In genomic region chr10:18104223-18104872, GRCh38 we compare ENCODE assay signal across 8 cellular contexts. TPM values are rescaled to one million over a fixed set of nuclear protein-coding genes. Genes with fewer than 3 reads are reported as not detected.
DNase-seq lines count a peak whose midpoint lies in the region; ATAC-seq, FAIRE-seq and TF ChIP-seq lines count a peak whose summit lies in the region.

No MANE protein-coding gene starts in this region.

- CTCF ChIA-PET in AG04450 (lab: Charles Lee): interaction anchor here (1.0 to 3.1 kb wide), 16 partner anchors 12 to 257 kb away, joined by 3 to 18 read pairs (median 6); no protein-coding TSS in a partner anchor

- intact Hi-C loops in prostate gland (cut with DNase I): no loop called here

- peak; percentile 71 for FAIRE-seq in GM12891 (lab: Jason Lieb, UNC)

- 70% methylated on average over 10 of the region's 10 CpGs for WGBS in prostate gland

- no peaks in the 10 kb centered on the region for H3K36me3 Mint-ChIP-seq in glutamatergic neuron (ENCODE audit: unreplicated experiment)

- DNase-seq in AG04450 (ENCODE audit: low read depth, low spot score) (no peak), GM12891 (ENCODE audit: insufficient read length, low spot score) (no peak), NOMO-1 (lab: John Stamatoyannopoulos, UW; ENCODE audit: unreplicated experiment in 2 of 2) (peak; percentile 16 to 38), glutamatergic neuron (peak; percentile 74), prostate gland (ENCODE audit: low spot score) (no peak), putamen (ENCODE audit: low spot score) (no peak)
- peak; percentile 2 for DNase-seq in activated T-helper 9 cell treated with anti-CD3 and anti-CD28 coated beads, Interleukin-2, amount 50 U/mL, for 16 hours (ENCODE audit: low read depth)

- POLR2A ChIA-PET in AG04450 (lab: Yijun Ruan, JAX): no interaction called here

- no peaks in the 10 kb centered on the region for H3K36me3 ChIP-seq in prostate gland

- H3K27ac Mint-ChIP-seq in glutamatergic neuron (ENCODE audit: unreplicated experiment): no peak overlapping the region

- H3K9me3 Mint-ChIP-seq in glutamatergic neuron (ENCODE audit: unreplicated experiment): no peaks in the 10 kb centered on the region

- H3K4me3 Mint-ChIP-seq in glutamatergic neuron (ENCODE audit: unreplicated experiment): no peak overlapping the region

- H3K4me3 ChIP-seq in AG04450 (ENCODE audit: low read depth, low read length) (no peak overlapping the region), prostate gland (no peak overlapping the region)

- TF ChIP-seq POLR2A in GM12891 (IDR thresholded peaks at IDR 0.05; ENCODE audit: low read depth, low read length) (no peak), prostate gland (IDR thresholded peaks at IDR 0.05) (no peak)

- no peaks in the 10 kb centered on the region for H3K4me1 Mint-ChIP-seq in glutamatergic neuron (ENCODE audit: low read depth, unreplicated experiment)

- ATAC-seq in HG03025 (IDR thresholded peaks at IDR 0.05; ENCODE audit: low FRiP score, unreplicated experiment): no peak

- no peaks in the 10 kb centered on the region for H3K4me1 ChIP-seq in prostate gland (replicated peaks)

- H3K27me3 ChIP-seq in AG04450 (ENCODE audit: control insufficient read depth, insufficient read depth, low read length): peaks cover 6% of the 10 kb centered on the region
- H3K27me3 ChIP-seq in prostate gland (replicated peaks; ENCODE audit: insufficient read depth): no peaks in the 10 kb centered on the region

- TF ChIP-seq CTCF in AG04450 (IDR thresholded peaks at IDR 0.05; ENCODE audit: low read depth, low read length) (peak; percentile 75), glutamatergic neuron (IDR thresholded peaks at IDR 0.05; ENCODE audit: partially characterized antibody, unreplicated experiment) (peak; percentile 88), prostate gland (IDR thresholded peaks at IDR 0.05) (peak in 3 of 4 experiments; percentile 35 to 58 (median 50))

- no peaks in the 10 kb centered on the region for H3K27me3 Mint-ChIP-seq in glutamatergic neuron (ENCODE audit: unreplicated experiment)

- H3K9me3 ChIP-seq in AG04450 (ENCODE audit: control insufficient read depth, insufficient read depth, low read length) (no peaks in the 10 kb centered on the region), prostate gland (no peaks in the 10 kb centered on the region)

- no peak overlapping the region for H3K27ac ChIP-seq in AG04450 (ENCODE audit: low read depth, low read length)
- no peak overlapping the region for H3K27ac ChIP-seq in prostate gland

TF ChIP-seq in GM12891, 5 proteins besides CTCF, POLR2A, EP300 and RAD21:
- TF ChIP-seq POLR2AphosphoS5 (IDR thresholded peaks at IDR 0.05; ENCODE audit: low read depth, low read length) (no peak), PAX5 (IDR thresholded peaks at IDR 0.05; ENCODE audit: insufficient read depth, low read length, severe bottlenecking) (no peak), POU2F2 (IDR thresholded peaks at IDR 0.05; ENCODE audit: low read depth, low read length) (no peak), SPI1 (IDR thresholded peaks at IDR 0.05; ENCODE audit: low read depth, low read length) (no peak), TAF1 (IDR thresholded peaks at IDR 0.05; ENCODE audit: low read depth, low read length) (no peak)
TF ChIP-seq in GM12891: peak in this region for 0.

RNA-seq across cellular contexts. Expression of gene CACNB2, which starts 35.9 kb away (rescaled TPM):
- polyA plus RNA-seq in AG04450 (2011; rRNA removed): 0.76 and 0.93 TPM in 2 replicates
- 2.0 and 5.9 TPM in 2 replicates for polyA minus RNA-seq in AG04450 (2011; rRNA and poly(A)+ RNA removed)
- polyA plus RNA-seq in GM12891 (2012; ENCODE audit: low read depth, missing spikeins): 0.44 TPM
- 3.2 TPM for total RNA-seq in glutamatergic neuron (ENCODE audit: unreplicated experiment)
- 10 to 100 TPM in 1 of 2 donors, 1 to 10 TPM in 1; 5.5 to 17.4 TPM for total RNA-seq in prostate gland

Comparison
In these comparisons a context has a peak if more than half of its experiments do, and no peak if none do; other contexts are left out.
1. DNase-seq: peak in NOMO-1 (2 of 2), activated T-helper 9 cell treated with anti-CD3 and anti-CD28 coated beads, Interleukin-2, amount 50 U/mL, for 16 hours (single experiment) and glutamatergic neuron (single experiment); none in AG04450 (single experiment), GM12891 (single experiment), prostate gland (single experiment) and putamen (single experiment).
2. Peak in every context shown above with its lines, with median percentiles within 50 percentile points of each other: CTCF ChIP-seq.